ENCODE assay signal across 19 cellular contexts in genomic region chr16:30912794-30913412, GRCh38. TPM values are rescaled to one million over a fixed set of nuclear protein-coding genes. Genes with fewer than 3 reads are reported as not detected.
DNase-seq lines count a peak whose midpoint lies in the region; ATAC-seq, FAIRE-seq and TF ChIP-seq lines count a peak whose summit lies in the region.
"Had no signal": no experiment of that assay in that cellular context is flagged by ENCODE, and none has a peak within 500 bp of the region (broad histone marks: within the 10 kb centered on the region; RNA-seq: fewer than 3 reads in every experiment).

No MANE protein-coding gene starts in this region.

- H3K79me2 ChIP-seq in K562 (ENCODE audit: control insufficient read depth, insufficient read depth, low read length) (no peaks in the 10 kb centered on the region), GM23248 (ENCODE audit: insufficient read depth) (no peaks in the 10 kb centered on the region)

- no TSS peak for BruUV-seq in K562 (replicated peaks; lab: Mats Ljungman, UMichigan)

- no peaks in the 10 kb centered on the region for H3F3A ChIP-seq in GM23248 (ENCODE audit: insufficient read depth)

- H2BK120ac ChIP-seq in neuronal stem cell (ENCODE audit: low read depth, low read length): peak overlapping the region; percentile 87

- H3K27ac ChIP-seq in RWPE1 (0 out of 2 replicates have a peak overlapping the region, but pooled peaks have one; percentile 7), K562 (ENCODE audit: extremely low read depth, low read depth, low read length) (no peak overlapping the region), neuronal stem cell (replicated peaks; ENCODE audit: low read length) (no peak overlapping the region), GM23248 (no peak overlapping the region)
- H3K27ac ChIP-seq: 22Rv1, BLaER1, HL-60 had no signal

- H4K8ac ChIP-seq in neuronal stem cell (ENCODE audit: low read depth, low read length): no peak overlapping the region

- CTCF ChIA-PET in RWPE1 (lab: Yijun Ruan, JAX) (interaction anchor here (0.5 to 2.0 kb wide), 4 partner anchors 34 to 99 kb away, joined by 3 to 5 read pairs (median 3); no protein-coding TSS in a partner anchor), K562 (lab: Yijun Ruan, JAX; ENCODE audit: low intra/inter-chr PET ratio) (no interaction called here)

- intact Hi-C loops in K562 (cut with micrococcal nuclease): no loop called here

- no peaks in the 10 kb centered on the region for H3K9me2 ChIP-seq in GM23248 (ENCODE audit: insufficient read depth)

- H3K79me1 ChIP-seq in neuronal stem cell (ENCODE audit: low read depth, low read length): no peaks in the 10 kb centered on the region

- H3K9me3 ChIP-seq in K562 (replicated peaks; ENCODE audit: control insufficient read depth, insufficient read depth, low read depth, low read length) (no peaks in the 10 kb centered on the region), neuronal stem cell (replicated peaks in 1 of 2; ENCODE audit: control insufficient read depth in 2 of 2, insufficient read depth in 1 of 2, low read depth in 1 of 2, low read length in 2 of 2) (no peaks in the 10 kb centered on the region), GM23248 (ENCODE audit: low read depth) (no peaks in the 10 kb centered on the region)
- H3K9me3 ChIP-seq: BLaER1, Caco-2 had no signal

- H3K4me2 ChIP-seq in K562 (ENCODE audit: insufficient read depth, low read length) (no peak overlapping the region), neuronal stem cell (ENCODE audit: insufficient read depth, low read length, poor library complexity, severe bottlenecking) (no peak overlapping the region), GM23248 (ENCODE audit: unreplicated experiment) (no peak overlapping the region)
- H3K4me2 ChIP-seq: GM23338 had no signal

- no peaks in the 10 kb centered on the region for H3K27me3 ChIP-seq in K562 (ENCODE audit: control insufficient read depth in 2 of 2, insufficient read depth in 2 of 2, low read length in 2 of 2)
- no peaks in the 10 kb centered on the region for H3K27me3 ChIP-seq in neuronal stem cell (ENCODE audit: control insufficient read depth in 3 of 3, insufficient read depth in 3 of 3, low read depth in 1 of 3, low read length in 3 of 3)
- no peaks in the 10 kb centered on the region for H3K27me3 ChIP-seq in GM23248 (replicated peaks; ENCODE audit: insufficient read depth)
- H3K27me3 ChIP-seq: BLaER1 had no signal

- H3K18ac ChIP-seq in neuronal stem cell (ENCODE audit: low read length): peak overlapping the region; percentile 5

- no peak overlapping the region for H2AFZ ChIP-seq in K562 (ENCODE audit: low read depth, low read length)
- no peak overlapping the region for H2AFZ ChIP-seq in neuronal stem cell (ENCODE audit: low read length)
- no peak overlapping the region for H2AFZ ChIP-seq in GM23248
- H2AFZ ChIP-seq: GM23338 had no signal

- WGBS in K562 (ENCODE audit: insufficient coverage, low coverage, missing lambda C conversion rate): 59% methylated on average over 6 of the region's 6 CpGs
- WGBS in neuronal stem cell (ENCODE audit: extremely low coverage in 2 of 2, insufficient read length in 2 of 2, insufficient replicate concordance in 1 of 2), 2 donors: no CpG with 5 or more reads among the region's 6 CpGs
- WGBS in GM23248 (ENCODE audit: low coverage in 1 of 2, low lambda C conversion rate in 2 of 2, missing lambda C conversion rate in 2 of 2), 2 experiments: 82 to 86% methylated on average over 6 of the region's 6 CpGs

- ATAC-seq in K562 (no peak), HG03139 (IDR thresholded peaks at IDR 0.05; ENCODE audit: unreplicated experiment) (no peak), GM21381 (IDR thresholded peaks at IDR 0.05; ENCODE audit: unreplicated experiment) (no peak)
- ATAC-seq: GM23338 had no signal

- peak overlapping the region; percentile 12 for H2BK12ac ChIP-seq in neuronal stem cell (ENCODE audit: low read length)

- TF ChIP-seq RAD21 in K562 (CRISPR knock-in tag; conservative IDR thresholded peaks at IDR 0.05 in 1 of 2, IDR thresholded peaks at IDR 0.05 in 1 of 2): no peak

- H3K4ac ChIP-seq in neuronal stem cell (ENCODE audit: low read length): peak overlapping the region; percentile 53

- H3K4me1 ChIP-seq in K562 (replicated peaks in 1 of 2; ENCODE audit: control insufficient read depth in 2 of 2, insufficient read depth in 2 of 2, low read length in 2 of 2) (peaks cover 0 to 4% of the 10 kb centered on the region in 2 experiments; a peak in 2 of 5 replicates), neuronal stem cell (ENCODE audit: control insufficient read depth in 2 of 2, insufficient read depth in 1 of 2, low read depth in 1 of 2, low read length in 2 of 2) (peaks cover 6 to 26% of the 10 kb centered on the region in 2 donors), GM23248 (ENCODE audit: insufficient read depth) (no peaks in the 10 kb centered on the region)
- H3K4me1 ChIP-seq: Caco-2 had no signal

- H3K23ac ChIP-seq in neuronal stem cell (ENCODE audit: low read depth, low read length, poor library complexity): no peak overlapping the region

- TF ChIP-seq CTCF in RWPE1 (conservative IDR thresholded peaks at IDR 0.05; ENCODE audit: low read depth) (no peak), K562 (IDR thresholded peaks at IDR 0.05 in 2 of 3, conservative IDR thresholded peaks at IDR 0.05 in 1 of 3; ENCODE audit: insufficient read depth in 2 of 3, low read depth in 1 of 3, low read length in 3 of 3) (no peak)

- POLR2A ChIA-PET in RWPE1 (lab: Yijun Ruan, JAX; ENCODE audit: low non-redundant PET): interaction anchor here (0.5 kb wide), 1 partner anchor 39 kb away, joined by 3 read pairs; no protein-coding TSS in a partner anchor
- POLR2A ChIA-PET in K562 (lab: Yijun Ruan, JAX): interaction anchor here (0.6 to 1.6 kb wide), 5 partner anchors 8 to 165 kb away, joined by 3 to 5 read pairs (median 3); partner anchors contain the start of gene PHKG2

- in situ Hi-C loops in K562 (cut with MboI): no loop called here
- in situ Hi-C loops in GM23248 (cut with MboI): no loop called here

- H4K20me1 ChIP-seq in K562 (replicated peaks; ENCODE audit: control insufficient read depth, insufficient read depth, low read length) (no peaks in the 10 kb centered on the region), GM23248 (ENCODE audit: insufficient read depth) (no peaks in the 10 kb centered on the region)
- H4K20me1 ChIP-seq: BLaER1 had no signal

- TF ChIP-seq EP300 in K562 (IDR thresholded peaks at IDR 0.05; ENCODE audit: low read length): no peak

- TF ChIP-seq POLR2A in K562 (conservative IDR thresholded peaks at IDR 0.05): no peak

- no peaks in the 10 kb centered on the region for H3K9me1 ChIP-seq in K562 (ENCODE audit: control insufficient read depth, insufficient read depth, low read length)

- peak overlapping the region; percentile 95 for H2BK15ac ChIP-seq in neuronal stem cell (ENCODE audit: low read length)

- DNase-seq in D341Med (ENCODE audit: low spot score): peak; percentile 12
- no peak for DNase-seq in RWPE1 (ENCODE audit: low spot score)
- no peak for DNase-seq in K562 (ENCODE audit: extremely low read depth in 1 of 4, low spot score in 3 of 4)
- DNase-seq in neuronal stem cell (ENCODE audit: low spot score): no peak
- DNase-seq in iPS-NIHi11 (ENCODE audit: low spot score): no peak
- DNase-seq in GM23248: no peak
- DNase-seq: Caco-2; CD8-positive, alpha-beta memory T cell; DMS 273 treated with DMSO at 0.1 percent for 48 hours; H9; KBM-7 had no signal

- peak overlapping the region; percentile 79 for H2AK5ac ChIP-seq in neuronal stem cell (ENCODE audit: low read depth, low read length)

- H3K14ac ChIP-seq in neuronal stem cell (ENCODE audit: low read length): no peak overlapping the region

- no peaks in the 10 kb centered on the region for H3K36me3 ChIP-seq in K562 (ENCODE audit: control insufficient read depth, insufficient read depth, low read length)
- H3K36me3 ChIP-seq in neuronal stem cell (replicated peaks in 1 of 2; ENCODE audit: control insufficient read depth in 2 of 2, insufficient read depth in 2 of 2, low read length in 2 of 2): no peaks in the 10 kb centered on the region
- H3K36me3 ChIP-seq in GM23248 (ENCODE audit: low read depth): no peaks in the 10 kb centered on the region
- H3K36me3 ChIP-seq: BLaER1 had no signal

- H2BK5ac ChIP-seq in neuronal stem cell (ENCODE audit: low read length): peak overlapping the region; percentile 90

- no peak overlapping the region for H3K4me3 ChIP-seq in K562
- H3K4me3 ChIP-seq in neuronal stem cell (ENCODE audit: low read length in 2 of 2): no peak overlapping the region
- no peak overlapping the region for H3K4me3 ChIP-seq in GM23248
- H3K4me3 ChIP-seq: BLaER1, GM12878, GM23338 had no signal

- FAIRE-seq in K562 (lab: Jason Lieb, UNC): no peak
- FAIRE-seq: GM12878, GM18507 had no signal

- peak overlapping the region; percentile 53 for H4K91ac ChIP-seq in neuronal stem cell (ENCODE audit: low read depth, low read length, poor library complexity)

- H3K9ac ChIP-seq in K562 (ENCODE audit: insufficient read depth in 1 of 2, low read depth in 2 of 2, low read length in 2 of 2) (peak overlapping the region in 1 of 2 experiments; percentile 45; a peak in 1 of 4 replicates), neuronal stem cell (ENCODE audit: low read depth, low read length, poor library complexity) (no peak overlapping the region), GM23248 (no peak overlapping the region)
- H3K9ac ChIP-seq: BLaER1 had no signal

RNA-seq across cellular contexts. Expression of gene FBXL19, which starts 10.5 kb away (rescaled TPM):
- total RNA-seq in K562 (2011; cell fraction: chromatin; rRNA removed; ENCODE audit: low replicate concordance): 10.1 and 37.5 TPM in 2 replicates
- total RNA-seq in K562 (2011; cell fraction: nucleolus; rRNA removed): 30.4 and 31.2 TPM in 2 replicates
- total RNA-seq in K562 (2011; cell fraction: nucleoplasm; rRNA removed): 14.5 and 15.4 TPM in 2 replicates
- total RNA-seq in K562 (2014; rRNA removed) (32.7 and 48.1 TPM in 2 replicates), K562 (2014; rRNA removed; fragmentation: Illumina TruSeq; extraction: Trizol) (6.8 and 6.9 TPM in 2 replicates), K562 (2015; rRNA removed; fragmentation: Illumina TruSeq; extraction: Trizol) (17.6 and 17.8 TPM in 2 replicates), K562 (2021) (40.4 and 48.0 TPM in 2 replicates)
- polyA plus RNA-seq in K562 (2011; rRNA removed) (9.1 and 9.9 TPM in 2 replicates), K562 (2014; fragmentation: Illumina TruSeq; extraction: Trizol) (7.6 and 18.1 TPM in 2 replicates), K562 (2014; fragmentation: Nextera tagmentation; extraction: Ambion mirVana) (under 1 TPM in 1 of 2 experiments, not detected in 1; 0.13 TPM), K562 (2014; rRNA removed) (22.0 and 26.0 TPM in 2 replicates), GM23248 (2016; fragmentation: Nextera tagmentation; extraction: Ambion mirVana) (0.39 and 0.64 TPM in 2 replicates)
- 12.4 and 47.6 TPM in 2 replicates for polyA plus RNA-seq in K562 (2011; cell fraction: cytosol; rRNA removed)
- polyA plus RNA-seq in K562 (2011; cell fraction: nucleus; rRNA removed): 16.9 and 37.2 TPM in 2 replicates
- polyA plus RNA-seq in K562 (2012): 17.7 and 25.5 TPM in 2 replicates
- 3.8 and 7.2 TPM in 2 replicates for polyA minus RNA-seq in K562 (2011; rRNA and poly(A)+ RNA removed)
- 26.1 and 27.7 TPM in 2 replicates for polyA minus RNA-seq in K562 (2011; cell fraction: cytosol; rRNA and poly(A)+ RNA removed)
- polyA minus RNA-seq in K562 (2011; cell fraction: nucleus; rRNA and poly(A)+ RNA removed): 7.5 and 9.4 TPM in 2 replicates
- 60.7 TPM for polyA plus RNA-seq in neuronal stem cell (2013, experiment 1 of 2)
- polyA plus RNA-seq in neuronal stem cell (2013, experiment 2 of 2): 57.8 TPM
- total RNA-seq in GM23248 (2014; rRNA removed; shearing (Covaris generic)): 18.2 and 23.0 TPM in 2 replicates

RNA-seq across cellular contexts. Expression of gene CTF1, which starts 16.5 kb away (rescaled TPM):
- total RNA-seq in K562 (2011; cell fraction: chromatin; rRNA removed; ENCODE audit: low replicate concordance): 2.9 and 6.1 TPM in 2 replicates
- 4.2 and 5.5 TPM in 2 replicates for total RNA-seq in K562 (2011; cell fraction: nucleolus; rRNA removed)
- 6.2 and 12.7 TPM in 2 replicates for total RNA-seq in K562 (2011; cell fraction: nucleoplasm; rRNA removed)
- total RNA-seq in K562 (2014; rRNA removed) (0.36 and 1.0 TPM in 2 replicates), K562 (2014; rRNA removed; fragmentation: Illumina TruSeq; extraction: Trizol) (0.38 and 0.44 TPM in 2 replicates), K562 (2015; rRNA removed; fragmentation: Illumina TruSeq; extraction: Trizol) (0.33 and 0.53 TPM in 2 replicates), K562 (2021) (1.8 TPM in 2 replicates)
- polyA plus RNA-seq in K562 (2011; rRNA removed) (1.9 and 3.6 TPM in 2 replicates), K562 (2014; fragmentation: Illumina TruSeq; extraction: Trizol) (2.5 and 2.8 TPM in 2 replicates), K562 (2014; fragmentation: Nextera tagmentation; extraction: Ambion mirVana) (under 1 TPM; 0.24 to 0.35 TPM), K562 (2014; rRNA removed) (1.8 and 2.1 TPM in 2 replicates), GM23248 (2016; fragmentation: Nextera tagmentation; extraction: Ambion mirVana) (2.0 and 2.1 TPM in 2 replicates)
- polyA plus RNA-seq in K562 (2011; cell fraction: cytosol; rRNA removed): 6.9 and 7.6 TPM in 2 replicates
- polyA plus RNA-seq in K562 (2011; cell fraction: nucleus; rRNA removed): 11.5 and 14.8 TPM in 2 replicates
- polyA plus RNA-seq in K562 (2012): 2.0 and 5.6 TPM in 2 replicates
- 0.98 and 1.7 TPM in 2 replicates for polyA minus RNA-seq in K562 (2011; rRNA and poly(A)+ RNA removed)
- polyA minus RNA-seq in K562 (2011; cell fraction: cytosol; rRNA and poly(A)+ RNA removed): 1.1 and 1.4 TPM in 2 replicates
- polyA minus RNA-seq in K562 (2011; cell fraction: nucleus; rRNA and poly(A)+ RNA removed): 1.3 and 1.9 TPM in 2 replicates
- 3.7 TPM for polyA plus RNA-seq in neuronal stem cell (2013, experiment 1 of 2)
- polyA plus RNA-seq in neuronal stem cell (2013, experiment 2 of 2): 4.2 TPM
- total RNA-seq in GM23248 (2014; rRNA removed; shearing (Covaris generic)): 4.4 and 4.8 TPM in 2 replicates
- polyA plus RNA-seq: CD8-positive, alpha-beta memory T cell had no signal

RNA-seq across cellular contexts. Expression of gene BCL7C, which starts 19.0 kb away (rescaled TPM):
- 6.9 and 9.3 TPM in 2 replicates for total RNA-seq in K562 (2011; cell fraction: chromatin; rRNA removed; ENCODE audit: low replicate concordance)
- total RNA-seq in K562 (2011; cell fraction: nucleolus; rRNA removed): 8.7 and 9.0 TPM in 2 replicates
- total RNA-seq in K562 (2011; cell fraction: nucleoplasm; rRNA removed): 7.6 and 10.6 TPM in 2 replicates
- 80.1 and 85.8 TPM in 2 replicates for total RNA-seq in K562 (2014; rRNA removed)
- total RNA-seq in K562 (2014; rRNA removed; fragmentation: Illumina TruSeq; extraction: Trizol): 7.0 and 7.9 TPM in 2 replicates
- 31.6 and 32.9 TPM in 2 replicates for total RNA-seq in K562 (2015; rRNA removed; fragmentation: Illumina TruSeq; extraction: Trizol)
- 41.2 and 43.1 TPM in 2 replicates for total RNA-seq in K562 (2021)
- 15.1 and 17.4 TPM in 2 replicates for polyA plus RNA-seq in K562 (2011; rRNA removed)
- polyA plus RNA-seq in K562 (2011; cell fraction: cytosol; rRNA removed): 18.7 and 45.5 TPM in 2 replicates
- polyA plus RNA-seq in K562 (2011; cell fraction: nucleus; rRNA removed): 7.4 and 12.0 TPM in 2 replicates
- polyA plus RNA-seq in K562 (2012): 23.9 and 28.5 TPM in 2 replicates
- 19.6 and 37.5 TPM in 2 replicates for polyA plus RNA-seq in K562 (2014; fragmentation: Illumina TruSeq; extraction: Trizol)
- 1 to 10 TPM; 1.7 to 2.6 TPM for polyA plus RNA-seq in K562 (2014; fragmentation: Nextera tagmentation; extraction: Ambion mirVana)
- polyA plus RNA-seq in K562 (2014; rRNA removed): 61.9 and 75.9 TPM in 2 replicates
- 2.2 and 3.5 TPM in 2 replicates for polyA minus RNA-seq in K562 (2011; rRNA and poly(A)+ RNA removed)
- 7.9 and 8.1 TPM in 2 replicates for polyA minus RNA-seq in K562 (2011; cell fraction: cytosol; rRNA and poly(A)+ RNA removed)
- 2.6 TPM in 2 replicates for polyA minus RNA-seq in K562 (2011; cell fraction: nucleus; rRNA and poly(A)+ RNA removed)
- 27.1 TPM for polyA plus RNA-seq in neuronal stem cell (2013, experiment 1 of 2)
- 26.1 TPM for polyA plus RNA-seq in neuronal stem cell (2013, experiment 2 of 2)
- 42.5 and 77.1 TPM in 2 replicates for total RNA-seq in GM23248 (2014; rRNA removed; shearing (Covaris generic))
- polyA plus RNA-seq in GM23248 (2016; fragmentation: Nextera tagmentation; extraction: Ambion mirVana): 62.5 and 68.1 TPM in 2 replicates

RNA-seq across cellular contexts. Expression of gene ORAI3, which starts 36.0 kb away (rescaled TPM):
- total RNA-seq in K562 (2011; cell fraction: chromatin; rRNA removed; ENCODE audit: low replicate concordance): 12.4 and 41.2 TPM in 2 replicates
- 46.8 and 54.4 TPM in 2 replicates for total RNA-seq in K562 (2011; cell fraction: nucleolus; rRNA removed)
- 36.7 and 43.2 TPM in 2 replicates for total RNA-seq in K562 (2011; cell fraction: nucleoplasm; rRNA removed)
- 19.0 and 23.5 TPM in 2 replicates for total RNA-seq in K562 (2014; rRNA removed)
- 6.3 and 7.8 TPM in 2 replicates for total RNA-seq in K562 (2014; rRNA removed; fragmentation: Illumina TruSeq; extraction: Trizol)
- 12.4 and 12.9 TPM in 2 replicates for total RNA-seq in K562 (2015; rRNA removed; fragmentation: Illumina TruSeq; extraction: Trizol)
- 21.9 and 23.3 TPM in 2 replicates for total RNA-seq in K562 (2021)
- 15.8 and 29.7 TPM in 2 replicates for polyA plus RNA-seq in K562 (2011; rRNA removed)
- polyA plus RNA-seq in K562 (2011; cell fraction: cytosol; rRNA removed): 44.9 and 57.8 TPM in 2 replicates
- 25.0 and 28.3 TPM in 2 replicates for polyA plus RNA-seq in K562 (2011; cell fraction: nucleus; rRNA removed)
- polyA plus RNA-seq in K562 (2012): 19.4 and 52.1 TPM in 2 replicates
- polyA plus RNA-seq in K562 (2014; fragmentation: Illumina TruSeq; extraction: Trizol): 14.1 and 18.0 TPM in 2 replicates
- 1 to 10 TPM; 4.9 to 5.8 TPM for polyA plus RNA-seq in K562 (2014; fragmentation: Nextera tagmentation; extraction: Ambion mirVana)
- 16.5 and 19.0 TPM in 2 replicates for polyA plus RNA-seq in K562 (2014; rRNA removed)
- 12.8 and 14.8 TPM in 2 replicates for polyA minus RNA-seq in K562 (2011; rRNA and poly(A)+ RNA removed)
- 15.8 and 19.1 TPM in 2 replicates for polyA minus RNA-seq in K562 (2011; cell fraction: cytosol; rRNA and poly(A)+ RNA removed)
- polyA minus RNA-seq in K562 (2011; cell fraction: nucleus; rRNA and poly(A)+ RNA removed): 9.3 and 12.7 TPM in 2 replicates
- polyA plus RNA-seq in neuronal stem cell (2013, experiment 1 of 2): 16.7 TPM
- 16.5 TPM for polyA plus RNA-seq in neuronal stem cell (2013, experiment 2 of 2)
- 36.1 and 39.7 TPM in 2 replicates for total RNA-seq in GM23248 (2014; rRNA removed; shearing (Covaris generic))
- polyA plus RNA-seq in GM23248 (2016; fragmentation: Nextera tagmentation; extraction: Ambion mirVana): 30.9 and 31.6 TPM in 2 replicates

RNA-seq across cellular contexts. Expression of gene SETD1A, which starts 44.7 kb away (rescaled TPM):
- 24.2 and 49.1 TPM in 2 replicates for total RNA-seq in K562 (2011; cell fraction: chromatin; rRNA removed; ENCODE audit: low replicate concordance)
- 22.3 and 24.7 TPM in 2 replicates for total RNA-seq in K562 (2011; cell fraction: nucleolus; rRNA removed)
- 17.1 and 19.1 TPM in 2 replicates for total RNA-seq in K562 (2011; cell fraction: nucleoplasm; rRNA removed)
- total RNA-seq in K562 (2014; rRNA removed): 4.2 and 7.9 TPM in 2 replicates
- 2.0 and 2.5 TPM in 2 replicates for total RNA-seq in K562 (2014; rRNA removed; fragmentation: Illumina TruSeq; extraction: Trizol)
- total RNA-seq in K562 (2015; rRNA removed; fragmentation: Illumina TruSeq; extraction: Trizol): 4.6 and 5.7 TPM in 2 replicates
- 30.2 and 36.0 TPM in 2 replicates for total RNA-seq in K562 (2021)
- polyA plus RNA-seq in K562 (2011; rRNA removed): 2.2 and 3.0 TPM in 2 replicates
- polyA plus RNA-seq in K562 (2011; cell fraction: cytosol; rRNA removed): 1.6 and 2.3 TPM in 2 replicates
- 15.4 and 22.7 TPM in 2 replicates for polyA plus RNA-seq in K562 (2011; cell fraction: nucleus; rRNA removed)
- 17.4 and 52.0 TPM in 2 replicates for polyA plus RNA-seq in K562 (2012)
- polyA plus RNA-seq in K562 (2014; fragmentation: Illumina TruSeq; extraction: Trizol): 15.0 and 20.1 TPM in 2 replicates
- under 1 TPM; 0.08 to 0.14 TPM for polyA plus RNA-seq in K562 (2014; fragmentation: Nextera tagmentation; extraction: Ambion mirVana)
- 15.5 and 16.9 TPM in 2 replicates for polyA plus RNA-seq in K562 (2014; rRNA removed)
- 1.7 and 2.1 TPM in 2 replicates for polyA minus RNA-seq in K562 (2011; rRNA and poly(A)+ RNA removed)
- 10.0 and 10.3 TPM in 2 replicates for polyA minus RNA-seq in K562 (2011; cell fraction: cytosol; rRNA and poly(A)+ RNA removed)
- 6.1 and 8.6 TPM in 2 replicates for polyA minus RNA-seq in K562 (2011; cell fraction: nucleus; rRNA and poly(A)+ RNA removed)
- 16.0 TPM for polyA plus RNA-seq in neuronal stem cell (2013, experiment 1 of 2)
- 15.3 TPM for polyA plus RNA-seq in neuronal stem cell (2013, experiment 2 of 2)
- 2.0 and 2.3 TPM in 2 replicates for total RNA-seq in GM23248 (2014; rRNA removed; shearing (Covaris generic))
- polyA plus RNA-seq in GM23248 (2016; fragmentation: Nextera tagmentation; extraction: Ambion mirVana): 4.0 and 5.9 TPM in 2 replicates
